Comparison of ENCODE assay signal across 26 cellular contexts in the genomic region with DNA sequence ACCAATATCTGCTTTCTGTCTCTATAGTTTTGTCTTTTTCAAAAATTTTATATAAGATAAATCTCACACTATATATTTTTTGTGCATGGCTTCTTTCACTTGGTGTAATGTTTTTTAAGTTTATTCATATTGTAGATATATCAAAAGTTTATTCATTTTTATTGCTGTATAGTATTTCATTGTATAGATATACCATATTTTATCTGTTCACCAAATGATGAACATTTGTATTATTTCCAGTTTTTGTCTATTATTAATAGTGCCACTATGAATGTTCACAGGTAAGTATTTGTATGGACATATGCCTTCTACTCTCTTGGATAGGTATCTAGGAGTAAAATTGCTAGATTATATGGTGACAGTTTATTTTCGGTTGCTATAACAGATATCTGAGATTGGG.
DNase-seq lines count a peak whose midpoint lies in the region; ATAC-seq, FAIRE-seq and TF ChIP-seq lines count a peak whose summit lies in the region.
"Had no signal": no experiment of that assay in that cellular context is flagged by ENCODE, and none has a peak within 500 bp of the region (broad histone marks: within the 10 kb centered on the region; RNA-seq: fewer than 3 reads in every experiment).

No MANE protein-coding gene starts in this region.

- no peak for TF ChIP-seq RAD21 in K562 (CRISPR knock-in tag; conservative IDR thresholded peaks at IDR 0.05 in 1 of 2, IDR thresholded peaks at IDR 0.05 in 1 of 2)

- no peak for ATAC-seq in K562

- no peaks in the 10 kb centered on the region for H3K9me1 ChIP-seq in K562 (ENCODE audit: control insufficient read depth, insufficient read depth, low read length)

- H2AFZ ChIP-seq in K562 (ENCODE audit: low read depth, low read length): no peak overlapping the region

- TF ChIP-seq POLR2A in K562 (conservative IDR thresholded peaks at IDR 0.05): no peak

- H3K4me1 ChIP-seq in K562 (replicated peaks in 1 of 2; ENCODE audit: control insufficient read depth in 2 of 2, insufficient read depth in 2 of 2, low read length in 2 of 2) (no peaks in the 10 kb centered on the region; a peak in 1 of 5 replicates), kidney (ENCODE audit: control insufficient read depth in 1 of 2, insufficient read depth in 1 of 2, low read depth in 1 of 2, low read length in 2 of 2) (peaks cover 3 to 13% of the 10 kb centered on the region in 2 donors)
- H3K4me1 ChIP-seq: BE2C, BLaER1 had no signal

- POLR2A ChIA-PET in K562 (lab: Yijun Ruan, JAX): no interaction called here

- WGBS in K562 (ENCODE audit: insufficient coverage, low coverage, missing lambda C conversion rate): 100% methylated on average over 1 of the region's 1 CpG

- CTCF ChIA-PET in K562 (lab: Yijun Ruan, JAX; ENCODE audit: low intra/inter-chr PET ratio): no interaction called here

- no peaks in the 10 kb centered on the region for H3K36me3 ChIP-seq in K562 (ENCODE audit: control insufficient read depth, insufficient read depth, low read length)
- H3K36me3 ChIP-seq in kidney (ENCODE audit: control insufficient read depth in 1 of 2, insufficient read depth in 2 of 2, low read length in 2 of 2): no peaks in the 10 kb centered on the region
- H3K36me3 ChIP-seq: BE2C, BLaER1 had no signal

- H3K9ac ChIP-seq in K562 (ENCODE audit: insufficient read depth in 1 of 2, low read depth in 2 of 2, low read length in 2 of 2) (no peak overlapping the region), kidney (ENCODE audit: low read length in 2 of 2) (no peak overlapping the region)
- H3K9ac ChIP-seq: BLaER1 had no signal

- TF ChIP-seq CTCF in K562 (IDR thresholded peaks at IDR 0.05 in 2 of 3, conservative IDR thresholded peaks at IDR 0.05 in 1 of 3; ENCODE audit: insufficient read depth in 2 of 3, low read depth in 1 of 3, low read length in 3 of 3) (no peak), kidney (IDR thresholded peaks at IDR 0.05; ENCODE audit: borderline replicate concordance, extremely low read depth, insufficient read depth) (no peak)

- H3K27me3 ChIP-seq in K562 (ENCODE audit: control insufficient read depth in 2 of 2, insufficient read depth in 2 of 2, low read length in 2 of 2): no peaks in the 10 kb centered on the region
- H3K27me3 ChIP-seq: BE2C, BLaER1 had no signal

- H3K79me2 ChIP-seq in K562 (ENCODE audit: control insufficient read depth, insufficient read depth, low read length): no peaks in the 10 kb centered on the region

- peak; percentile 57 for FAIRE-seq in G401.6 (lab: Jason Lieb, UNC)
- no peak for FAIRE-seq in K562 (lab: Jason Lieb, UNC)
- FAIRE-seq in endometrium (lab: Jason Lieb, UNC): peak; percentile 41
- FAIRE-seq in kidney (lab: Jason Lieb, UNC): peak; percentile 74
- FAIRE-seq: A204.1, GM12891, GM19239 had no signal

- H3K27ac ChIP-seq in K562 (ENCODE audit: extremely low read depth, low read depth, low read length) (no peak overlapping the region), kidney (ENCODE audit: low read depth in 2 of 2, low read length in 2 of 2) (no peak overlapping the region)
- H3K27ac ChIP-seq: BLaER1 had no signal

- no peak overlapping the region for H3K4me3 ChIP-seq in K562
- no peak overlapping the region for H3K4me3 ChIP-seq in kidney (ENCODE audit: low read length in 2 of 2)
- H3K4me3 ChIP-seq: BLaER1 had no signal

- no TSS peak for BruUV-seq in K562 (replicated peaks; lab: Mats Ljungman, UMichigan)

- no peaks in the 10 kb centered on the region for H4K20me1 ChIP-seq in K562 (replicated peaks; ENCODE audit: control insufficient read depth, insufficient read depth, low read length)
- H4K20me1 ChIP-seq: BLaER1 had no signal

- intact Hi-C loops in K562 (cut with micrococcal nuclease): no loop called here
- intact Hi-C loops in kidney (cut with DNase I): no loop called here

- no peak for DNase-seq in K562 (ENCODE audit: extremely low read depth in 1 of 4, low spot score in 3 of 4)
- no peak for DNase-seq in kidney
- DNase-seq in SW480 (ENCODE audit: low spot score): no peak
- DNase-seq in activated CD8-positive, alpha-beta memory T cell treated with anti-CD3 and anti-CD28 coated beads, Interleukin-2, amount 50 U/mL, for 4 hours: no peak
- DNase-seq in OCI-M1 (lab: John Stamatoyannopoulos, UW): no peak
- DNase-seq: 8988T; ACHN; BE2C; C1 segment of cervical spinal cord; CD4-positive, alpha-beta memory T cell; CD4-positive, CD25-positive, alpha-beta regulatory T cell; CD8-positive, alpha-beta memory T cell; COR-L47; DMS 273 treated with DMSO at 0.1 percent for 48 hours; DMS153; DMS53; DMS79; DND-41; EL; GF-D8 had no signal

- H3K4me2 ChIP-seq in K562 (ENCODE audit: insufficient read depth, low read length): no peak overlapping the region
- H3K4me2 ChIP-seq: BLaER1 had no signal

- TF ChIP-seq EP300 in K562 (IDR thresholded peaks at IDR 0.05; ENCODE audit: low read length): no peak

- H3K9me3 ChIP-seq in K562 (replicated peaks; ENCODE audit: control insufficient read depth, insufficient read depth, low read depth, low read length): peaks cover 4% of the 10 kb centered on the region; the same call in 1 of the 2 replicates
- no peaks in the 10 kb centered on the region for H3K9me3 ChIP-seq in kidney (ENCODE audit: control insufficient read depth in 1 of 2, low read length in 2 of 2)
- H3K9me3 ChIP-seq: BE2C had no signal

- in situ Hi-C loops in K562 (cut with MboI): no loop called here

TF ChIP-seq in K562, 482 proteins besides CTCF, POLR2A, EP300 and RAD21:
- TF ChIP-seq ZNF324 (CRISPR knock-in tag; IDR thresholded peaks at IDR 0.05): no peak
- TF ChIP-seq, protein P1, sequence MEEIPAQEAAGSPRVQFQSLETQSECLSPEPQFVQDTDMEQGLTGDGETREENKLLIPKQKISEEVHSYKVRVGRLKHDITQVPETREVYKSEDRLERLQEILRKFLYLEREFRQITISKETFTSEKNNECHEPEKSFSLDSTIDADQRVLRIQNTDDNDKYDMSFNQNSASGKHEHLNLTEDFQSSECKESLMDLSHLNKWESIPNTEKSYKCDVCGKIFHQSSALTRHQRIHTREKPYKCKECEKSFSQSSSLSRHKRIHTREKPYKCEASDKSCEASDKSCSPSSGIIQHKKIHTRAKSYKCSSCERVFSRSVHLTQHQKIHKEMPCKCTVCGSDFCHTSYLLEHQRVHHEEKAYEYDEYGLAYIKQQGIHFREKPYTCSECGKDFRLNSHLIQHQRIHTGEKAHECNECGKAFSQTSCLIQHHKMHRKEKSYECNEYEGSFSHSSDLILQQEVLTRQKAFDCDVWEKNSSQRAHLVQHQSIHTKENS (CRISPR knock-in tag; IDR thresholded peaks at IDR 0.05): no peak
- TF ChIP-seq, protein P2, sequence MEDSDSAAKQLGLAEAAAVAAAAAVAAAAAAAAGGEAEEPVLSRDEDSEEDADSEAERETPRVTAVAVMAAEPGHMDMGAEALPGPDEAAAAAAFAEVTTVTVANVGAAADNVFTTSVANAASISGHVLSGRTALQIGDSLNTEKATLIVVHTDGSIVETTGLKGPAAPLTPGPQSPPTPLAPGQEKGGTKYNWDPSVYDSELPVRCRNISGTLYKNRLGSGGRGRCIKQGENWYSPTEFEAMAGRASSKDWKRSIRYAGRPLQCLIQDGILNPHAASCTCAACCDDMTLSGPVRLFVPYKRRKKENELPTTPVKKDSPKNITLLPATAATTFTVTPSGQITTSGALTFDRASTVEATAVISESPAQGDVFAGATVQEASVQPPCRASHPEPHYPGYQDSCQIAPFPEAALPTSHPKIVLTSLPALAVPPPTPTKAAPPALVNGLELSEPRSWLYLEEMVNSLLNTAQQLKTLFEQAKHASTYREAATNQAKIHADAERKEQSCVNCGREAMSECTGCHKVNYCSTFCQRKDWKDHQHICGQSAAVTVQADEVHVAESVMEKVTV (CRISPR knock-in tag; IDR thresholded peaks at IDR 0.05): no peak
- TF ChIP-seq ZBTB8A (IDR thresholded peaks at IDR 0.05; ENCODE audit: partially characterized antibody): no peak
- no peak for TF ChIP-seq SRSF7 (optimal IDR thresholded peaks at IDR 0.05; ENCODE audit: low read depth, low read length)
- peak; percentile 42 for TF ChIP-seq RBM25 (IDR thresholded peaks at IDR 0.05; ENCODE audit: low read depth, low read length, severe bottlenecking)
- no peak for TF ChIP-seq FIP1L1 (IDR thresholded peaks at IDR 0.05; ENCODE audit: low read depth, low read length, poor library complexity, severe bottlenecking)
- TF ChIP-seq YBX1 (IDR thresholded peaks at IDR 0.05): no peak
- TF ChIP-seq ZNF146 (CRISPR knock-in tag; IDR thresholded peaks at IDR 0.05; ENCODE audit: unreplicated experiment): peak; percentile 48
- no peak for TF ChIP-seq ZNF23 (CRISPR knock-in tag; IDR thresholded peaks at IDR 0.05)
- TF ChIP-seq BCOR (IDR thresholded peaks at IDR 0.05): no peak
